Comparison of ENCODE assay signal across 9 cellular contexts in genomic region chr7:46291064-46291463, GRCh38.
DNase-seq lines count a peak whose midpoint lies in the region; ATAC-seq and TF ChIP-seq lines count a peak whose summit lies in the region.
"Had no signal": no experiment of that assay in that cellular context is flagged by ENCODE, and none has a peak within 500 bp of the region (broad histone marks: within the 10 kb centered on the region; RNA-seq: fewer than 3 reads in every experiment).

No MANE protein-coding gene starts in this region.

- DNase-seq in choroid plexus epithelial cell (ENCODE audit: low read depth) (peak; percentile 39), colonic mucosa (no peak), iPS-NIHi11 (ENCODE audit: low spot score) (no peak)
- DNase-seq in activated T-cell treated with anti-CD3 and anti-CD28 coated beads, Interleukin-2, amount 50 U/mL, for 24 hours = no peak
- DNase-seq in activated CD4-positive, alpha-beta T cell treated with anti-CD3 and anti-CD28 coated beads, Interleukin-2, amount 50 U/mL, for 48 hours = no peak
- DNase-seq: left cardiac atrium had no signal

- no peaks in the 10 kb centered on the region for H3K4me1 Mint-ChIP-seq in activated T-cell treated with anti-CD3 and anti-CD28 coated beads, Interleukin-2, amount 50 U/mL, for 24 hours (ENCODE audit: low read depth)

- H3K4me3 ChIP-seq in choroid plexus epithelial cell (ENCODE audit: low read depth, low read length) (no peak overlapping the region), colonic mucosa (no peak overlapping the region)

- peak; percentile 83 for ATAC-seq in GM19328 (IDR thresholded peaks at IDR 0.05; ENCODE audit: unreplicated experiment)
- ATAC-seq in HG03520 (IDR thresholded peaks at IDR 0.05; ENCODE audit: unreplicated experiment) = peak; percentile 65

- no peaks in the 10 kb centered on the region for H3K36me3 ChIP-seq in colonic mucosa

- TF ChIP-seq CTCF in 22Rv1 (IDR thresholded peaks at IDR 0.05) = no peak
- TF ChIP-seq CTCF in choroid plexus epithelial cell (conservative IDR thresholded peaks at IDR 0.05; ENCODE audit: low read depth, low read length) = no peak
- no peak for TF ChIP-seq CTCF in colonic mucosa (IDR thresholded peaks at IDR 0.05)

- H3K9me3 Mint-ChIP-seq in activated T-cell treated with anti-CD3 and anti-CD28 coated beads, Interleukin-2, amount 50 U/mL, for 24 hours = no peaks in the 10 kb centered on the region

- H3K9me3 ChIP-seq in colonic mucosa = no peaks in the 10 kb centered on the region

- no peak overlapping the region for H3K9ac ChIP-seq in colonic mucosa (ENCODE audit: low read depth in 2 of 2, low read length in 2 of 2)

- intact Hi-C loops in colonic mucosa (cut with DNase I) = no loop called here

- no peaks in the 10 kb centered on the region for H3K27me3 ChIP-seq in colonic mucosa

- H3K27ac ChIP-seq in 22Rv1 = peak overlapping the region; percentile 53
- no peak overlapping the region for H3K27ac ChIP-seq in colonic mucosa

- H3K27ac Mint-ChIP-seq in activated T-cell treated with anti-CD3 and anti-CD28 coated beads, Interleukin-2, amount 50 U/mL, for 24 hours = no peak overlapping the region

- H3K36me3 Mint-ChIP-seq in activated T-cell treated with anti-CD3 and anti-CD28 coated beads, Interleukin-2, amount 50 U/mL, for 24 hours (ENCODE audit: low read depth) = no peaks in the 10 kb centered on the region

- H3K27me3 Mint-ChIP-seq in activated T-cell treated with anti-CD3 and anti-CD28 coated beads, Interleukin-2, amount 50 U/mL, for 24 hours = no peaks in the 10 kb centered on the region

- no peak overlapping the region for H3K4me3 Mint-ChIP-seq in activated T-cell treated with anti-CD3 and anti-CD28 coated beads, Interleukin-2, amount 50 U/mL, for 24 hours

- H3K4me1 ChIP-seq in colonic mucosa = no peaks in the 10 kb centered on the region
